ENCODE assay signal across 18 cellular contexts in genomic region chr9:72552356-72552755, GRCh38. TPM values are rescaled to one million over a fixed set of nuclear protein-coding genes. Genes with fewer than 3 reads are reported as not detected.
DNase-seq lines count a peak whose midpoint lies in the region; ATAC-seq, FAIRE-seq and TF ChIP-seq lines count a peak whose summit lies in the region.
"Had no signal": no experiment of that assay in that cellular context is flagged by ENCODE, and none has a peak within 500 bp of the region (broad histone marks: within the 10 kb centered on the region; RNA-seq: fewer than 3 reads in every experiment).

No MANE protein-coding gene starts in this region.

- H3K9ac ChIP-seq in liver (ENCODE audit: low read depth in 1 of 2, low read length in 2 of 2) (peak overlapping the region in 1 of 2 donors; percentile 40), neuronal stem cell (ENCODE audit: low read depth, low read length, poor library complexity) (no peak overlapping the region)

- H3K4me3 ChIP-seq in Panc1 (ENCODE audit: low read depth in 2 of 2, low read length in 2 of 2) (no peak overlapping the region), liver (ENCODE audit: low read depth in 1 of 3, low read length in 3 of 3) (no peak overlapping the region), neuronal stem cell (ENCODE audit: low read length in 2 of 2) (no peak overlapping the region)

- H3K14ac ChIP-seq in neuronal stem cell (ENCODE audit: low read length) = no peak overlapping the region

- H3K9me3 ChIP-seq in Panc1 (ENCODE audit: control insufficient read depth, insufficient read depth, low read depth, low read length) (no peaks in the 10 kb centered on the region), liver (ENCODE audit: control insufficient read depth in 4 of 4, low read length in 3 of 4) (no peaks in the 10 kb centered on the region), neuronal stem cell (replicated peaks in 1 of 2; ENCODE audit: control insufficient read depth in 2 of 2, insufficient read depth in 1 of 2, low read depth in 1 of 2, low read length in 2 of 2) (no peaks in the 10 kb centered on the region)

- H3K4me1 Mint-ChIP-seq in activated T-cell treated with anti-CD3 and anti-CD28 coated beads, Interleukin-2, amount 50 U/mL, for 72 hours (ENCODE audit: low read depth) = peaks cover 4% of the 10 kb centered on the region
- peaks cover 14% of the 10 kb centered on the region for H3K4me1 Mint-ChIP-seq in Calu3 (ENCODE audit: low read depth, unreplicated experiment)
- H3K4me1 Mint-ChIP-seq: CD14-positive monocyte had no signal

- TF ChIP-seq RAD21 in liver (IDR thresholded peaks at IDR 0.05) = no peak

- TF ChIP-seq CTCF in D721Med (IDR thresholded peaks at IDR 0.05; ENCODE audit: insufficient read depth, missing control alignments) (no peak), Panc1 (IDR thresholded peaks at IDR 0.05) (no peak), liver (IDR thresholded peaks at IDR 0.05; ENCODE audit: low read depth, low read length, missing input control) (no peak), Calu3 (IDR thresholded peaks at IDR 0.05; ENCODE audit: unreplicated experiment) (no peak)

- H3K27me3 ChIP-seq in Panc1 (ENCODE audit: control insufficient read depth, insufficient read depth, low read length) (no peaks in the 10 kb centered on the region), liver (ENCODE audit: control insufficient read depth in 4 of 4, insufficient read depth in 4 of 4, low read length in 3 of 4) (no peaks in the 10 kb centered on the region), neuronal stem cell (ENCODE audit: control insufficient read depth in 3 of 3, insufficient read depth in 3 of 3, low read depth in 1 of 3, low read length in 3 of 3) (no peaks in the 10 kb centered on the region)

- no peaks in the 10 kb centered on the region for H3K9me3 Mint-ChIP-seq in activated T-cell treated with anti-CD3 and anti-CD28 coated beads, Interleukin-2, amount 50 U/mL, for 72 hours
- H3K9me3 Mint-ChIP-seq in Calu3 (ENCODE audit: low read depth, unreplicated experiment) = no peaks in the 10 kb centered on the region
- H3K9me3 Mint-ChIP-seq: CD14-positive monocyte had no signal

- H3K36me3 Mint-ChIP-seq in activated T-cell treated with anti-CD3 and anti-CD28 coated beads, Interleukin-2, amount 50 U/mL, for 72 hours (ENCODE audit: insufficient read depth in 2 of 2) = no peaks in the 10 kb centered on the region
- no peaks in the 10 kb centered on the region for H3K36me3 Mint-ChIP-seq in Calu3 (ENCODE audit: insufficient read depth, unreplicated experiment)
- H3K36me3 Mint-ChIP-seq: CD14-positive monocyte had no signal

- intact Hi-C loops in Panc1 (cut with micrococcal nuclease; ENCODE audit: unreplicated experiment) = no loop called here
- intact Hi-C loops in Calu3 (cut with micrococcal nuclease; ENCODE audit: unreplicated experiment) = no loop called here

- H4K8ac ChIP-seq in neuronal stem cell (ENCODE audit: low read depth, low read length) = no peak overlapping the region

- POLR2A ChIA-PET in Panc1 (lab: Charles Lee) = no interaction called here

- no peak overlapping the region for H3K4ac ChIP-seq in neuronal stem cell (ENCODE audit: low read length)

- DNase-seq in D721Med (ENCODE audit: insufficient read length, low spot score) = no peak
- DNase-seq in Panc1 (ENCODE audit: low read depth, low spot score) = no peak
- no peak for DNase-seq in neuronal stem cell (ENCODE audit: low spot score)
- DNase-seq in cerebellar nuclear complex (lab: John Stamatoyannopoulos, UW) = no peak
- no peak for DNase-seq in NCI-H1417 (lab: John Stamatoyannopoulos, UW)
- no peak for DNase-seq in activated T-cell treated with anti-CD3 and anti-CD28 coated beads, Interleukin-2, amount 50 U/mL, for 72 hours
- DNase-seq in Calu3 = no peak
- DNase-seq: DMS53, HCEC 1CT, KG1, NCI-H1048, NCI-H146, NCI-H2081 treated with DMSO at 0.1 percent for 48 hours, NCI-H510A, NCI-H774 had no signal

- H4K91ac ChIP-seq in neuronal stem cell (ENCODE audit: low read depth, low read length, poor library complexity) = no peak overlapping the region

- H3K27ac Mint-ChIP-seq in activated T-cell treated with anti-CD3 and anti-CD28 coated beads, Interleukin-2, amount 50 U/mL, for 72 hours = no peak overlapping the region
- no peak overlapping the region for H3K27ac Mint-ChIP-seq in Calu3 (ENCODE audit: unreplicated experiment)

- H3K79me1 ChIP-seq in neuronal stem cell (ENCODE audit: low read depth, low read length) = no peaks in the 10 kb centered on the region

- H3K27ac ChIP-seq in Panc1 (ENCODE audit: low read length) (peak overlapping the region; percentile 83), liver (ENCODE audit: low read depth in 1 of 2, low read length in 2 of 2) (peak overlapping the region in 1 of 2 donors; percentile 67), neuronal stem cell (replicated peaks; ENCODE audit: low read length) (no peak overlapping the region)

- H2AFZ ChIP-seq in neuronal stem cell (ENCODE audit: low read length) = peak overlapping the region; percentile 58

- in situ Hi-C loops in Panc1 (cut with HindIII; ENCODE audit: low pct_unique_long_range_greater_than_20kb, low sequenced_read_pairs) = no loop called here

- no peaks in the 10 kb centered on the region for H3K27me3 Mint-ChIP-seq in activated T-cell treated with anti-CD3 and anti-CD28 coated beads, Interleukin-2, amount 50 U/mL, for 72 hours (ENCODE audit: low read depth)
- no peaks in the 10 kb centered on the region for H3K27me3 Mint-ChIP-seq in Calu3 (ENCODE audit: unreplicated experiment)

- H2BK5ac ChIP-seq in neuronal stem cell (ENCODE audit: low read length) = no peak overlapping the region

- H3K18ac ChIP-seq in neuronal stem cell (ENCODE audit: low read length) = no peak overlapping the region

- H3K4me3 Mint-ChIP-seq in activated T-cell treated with anti-CD3 and anti-CD28 coated beads, Interleukin-2, amount 50 U/mL, for 72 hours = no peak overlapping the region
- no peak overlapping the region for H3K4me3 Mint-ChIP-seq in Calu3 (ENCODE audit: low read depth, unreplicated experiment)
- H3K4me3 Mint-ChIP-seq: CD14-positive monocyte had no signal

- H3K23ac ChIP-seq in neuronal stem cell (ENCODE audit: low read depth, low read length, poor library complexity) = no peak overlapping the region

- no peak overlapping the region for H2BK120ac ChIP-seq in neuronal stem cell (ENCODE audit: low read depth, low read length)

- FAIRE-seq in D721Med (lab: Jason Lieb, UNC) = peak; percentile 93

- H3K4me2 ChIP-seq in neuronal stem cell (ENCODE audit: insufficient read depth, low read length, poor library complexity, severe bottlenecking) = no peak overlapping the region

- H2BK12ac ChIP-seq in neuronal stem cell (ENCODE audit: low read length) = no peak overlapping the region

- WGBS in liver = 28% methylated on average over 1 of the region's 1 CpG
- WGBS in neuronal stem cell (ENCODE audit: extremely low coverage in 2 of 2, insufficient read length in 2 of 2, insufficient replicate concordance in 1 of 2), 2 donors = no CpG with 5 or more reads among the region's 1 CpG

- H3K4me1 ChIP-seq in Panc1 (ENCODE audit: control insufficient read depth, insufficient read depth, low read length) = peaks cover 21% of the 10 kb centered on the region
- peaks cover 0 to 13% (median 4%) of the 10 kb centered on the region in 4 donors for H3K4me1 ChIP-seq in liver (ENCODE audit: control insufficient read depth in 4 of 4, insufficient read depth in 4 of 4, low read length in 3 of 4)
- peaks cover 0 to under 1% of the 10 kb centered on the region in 2 donors for H3K4me1 ChIP-seq in neuronal stem cell (ENCODE audit: control insufficient read depth in 2 of 2, insufficient read depth in 1 of 2, low read depth in 1 of 2, low read length in 2 of 2)

- no peak for ATAC-seq in Panc1
- ATAC-seq in activated T-cell treated with anti-CD3 and anti-CD28 coated beads, Interleukin-2, amount 50 U/mL, for 72 hours (replicated peaks in 1 of 2) = no peak
- ATAC-seq: Right ventricle myocardium inferior had no signal

- no peak overlapping the region for H2BK15ac ChIP-seq in neuronal stem cell (ENCODE audit: low read length)

- no TSS peak for BruUV-seq in Panc1 (replicated peaks; lab: Mats Ljungman, UMichigan)
- no TSS peak for BruUV-seq in Calu3 (replicated peaks; lab: Mats Ljungman, UMichigan)

- H2AK5ac ChIP-seq in neuronal stem cell (ENCODE audit: low read depth, low read length) = no peak overlapping the region

- CTCF ChIA-PET in Panc1 (lab: Charles Lee) (no interaction called here), Calu3 (lab: Charles Lee) (no interaction called here)

- H3K36me3 ChIP-seq in Panc1 (ENCODE audit: control insufficient read depth, insufficient read depth, low read length) (no peaks in the 10 kb centered on the region), liver (ENCODE audit: control insufficient read depth in 4 of 4, insufficient read depth in 3 of 4, low read depth in 1 of 4, low read length in 3 of 4) (no peaks in the 10 kb centered on the region), neuronal stem cell (replicated peaks in 1 of 2; ENCODE audit: control insufficient read depth in 2 of 2, insufficient read depth in 2 of 2, low read length in 2 of 2) (no peaks in the 10 kb centered on the region)

TF ChIP-seq in liver, 16 proteins besides CTCF, POLR2A, EP300 and RAD21:
- TF ChIP-seq EGR1 (IDR thresholded peaks at IDR 0.05; ENCODE audit: low read depth in 2 of 2) = no peak
- peak; percentile 11 for TF ChIP-seq SP1 (IDR thresholded peaks at IDR 0.05)
- peak in 1 of 2 donors; percentile 5 for TF ChIP-seq RXRA (IDR thresholded peaks at IDR 0.05)
- peak; percentile 65 to 83 for TF ChIP-seq HNF4A (conservative IDR thresholded peaks at IDR 0.05)

RNA-seq across cellular contexts. Expression of gene TMC1, which starts 30.9 kb away (rescaled TPM):
- total RNA-seq in Panc1 (2021; ENCODE audit: unreplicated experiment) (0.36 TPM), liver (not detected), Calu3 (2022) (not detected in 2 replicates)
- polyA plus RNA-seq in Panc1 (2012; ENCODE audit: insufficient read length) = 0.59 TPM
- polyA plus RNA-seq in liver = under 1 TPM in 1 of 2 donors, not detected in 1; 0.09 TPM
- not detected for polyA plus RNA-seq in neuronal stem cell (2013, experiment 1 of 2)
- polyA plus RNA-seq in neuronal stem cell (2013, experiment 2 of 2) = 0.01 TPM
- under 1 TPM in 1 of 2 donors, not detected in 1; 0.43 TPM for total RNA-seq in activated T-cell treated with anti-CD3 and anti-CD28 coated beads, Interleukin-2, amount 50 U/mL, for 72 hours
- total RNA-seq: Right ventricle myocardium inferior had no signal
